Comparison of ENCODE assay signal across 1 cellular context in the genomic region with DNA sequence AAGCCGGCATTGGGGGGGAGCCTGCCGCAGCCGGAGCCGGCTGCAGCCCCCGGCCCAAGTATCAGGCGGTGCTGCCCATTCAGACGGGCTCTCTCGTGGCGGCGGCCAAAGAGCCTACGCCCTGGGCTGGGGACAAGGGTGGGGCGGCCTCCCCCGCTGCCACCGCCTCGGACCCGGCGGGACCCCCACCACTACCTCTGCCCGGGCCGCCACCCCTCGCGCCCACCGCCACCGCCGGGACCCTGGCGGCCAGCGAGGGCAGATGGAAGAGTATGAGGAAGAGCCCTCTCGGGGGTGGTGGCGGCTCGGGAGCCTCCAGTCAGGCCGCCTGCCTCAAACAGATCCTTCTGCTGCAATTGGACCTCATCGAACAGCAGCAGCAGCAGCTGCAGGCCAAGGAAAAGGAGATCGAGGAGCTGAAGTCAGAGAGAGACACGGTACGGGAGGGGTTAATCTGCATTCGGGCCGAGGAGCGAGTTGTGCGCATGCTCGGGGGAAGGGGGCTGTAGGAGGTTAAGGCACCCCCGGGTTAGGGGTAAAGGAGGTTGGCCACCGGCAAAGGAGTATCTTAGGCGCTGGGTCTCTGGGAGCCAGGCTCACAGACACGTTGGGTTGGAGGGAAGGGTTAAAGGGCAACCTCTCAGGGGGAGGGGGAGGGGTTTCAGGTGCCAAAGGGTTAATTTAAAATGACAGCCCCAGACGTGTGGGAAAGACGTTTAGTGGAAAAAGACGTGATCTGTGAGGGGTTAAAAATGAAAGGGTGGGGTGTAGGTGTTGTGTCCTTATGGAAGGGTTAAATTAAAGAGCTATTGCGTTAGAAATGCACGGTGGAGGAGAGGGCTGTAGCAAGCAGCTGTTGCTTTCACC.
TF ChIP-seq lines count a peak whose summit lies in the region.

No MANE protein-coding gene starts in this region.

TF ChIP-seq in HEK293, 187 proteins besides CTCF, POLR2A, EP300 and RAD21 (continued from another document and continues in another):
- no peak for TF ChIP-seq ZSCAN18 (tag by site-specific recombination; IDR thresholded peaks at IDR 0.05)
- TF ChIP-seq IKZF3 (tag by site-specific recombination; IDR thresholded peaks at IDR 0.05) = no peak
- no peak for TF ChIP-seq ZNF510 (tag by site-specific recombination; IDR thresholded peaks at IDR 0.05; ENCODE audit: insufficient replicate concordance)
- TF ChIP-seq ATF2 (tag by site-specific recombination; IDR thresholded peaks at IDR 0.05; ENCODE audit: low read depth) = no peak
- TF ChIP-seq ZNF335 (tag by site-specific recombination; conservative IDR thresholded peaks at IDR 0.05) = peak; percentile 38; the same call in 1 of the 2 replicates
- no peak for TF ChIP-seq ZNF138 (tag by site-specific recombination; IDR thresholded peaks at IDR 0.05; ENCODE audit: borderline replicate concordance)
- no peak for TF ChIP-seq ZNF214 (tag by site-specific recombination; IDR thresholded peaks at IDR 0.05; ENCODE audit: borderline replicate concordance)
- no peak for TF ChIP-seq ZNF792 (tag by site-specific recombination; IDR thresholded peaks at IDR 0.05)
- TF ChIP-seq, protein P1, sequence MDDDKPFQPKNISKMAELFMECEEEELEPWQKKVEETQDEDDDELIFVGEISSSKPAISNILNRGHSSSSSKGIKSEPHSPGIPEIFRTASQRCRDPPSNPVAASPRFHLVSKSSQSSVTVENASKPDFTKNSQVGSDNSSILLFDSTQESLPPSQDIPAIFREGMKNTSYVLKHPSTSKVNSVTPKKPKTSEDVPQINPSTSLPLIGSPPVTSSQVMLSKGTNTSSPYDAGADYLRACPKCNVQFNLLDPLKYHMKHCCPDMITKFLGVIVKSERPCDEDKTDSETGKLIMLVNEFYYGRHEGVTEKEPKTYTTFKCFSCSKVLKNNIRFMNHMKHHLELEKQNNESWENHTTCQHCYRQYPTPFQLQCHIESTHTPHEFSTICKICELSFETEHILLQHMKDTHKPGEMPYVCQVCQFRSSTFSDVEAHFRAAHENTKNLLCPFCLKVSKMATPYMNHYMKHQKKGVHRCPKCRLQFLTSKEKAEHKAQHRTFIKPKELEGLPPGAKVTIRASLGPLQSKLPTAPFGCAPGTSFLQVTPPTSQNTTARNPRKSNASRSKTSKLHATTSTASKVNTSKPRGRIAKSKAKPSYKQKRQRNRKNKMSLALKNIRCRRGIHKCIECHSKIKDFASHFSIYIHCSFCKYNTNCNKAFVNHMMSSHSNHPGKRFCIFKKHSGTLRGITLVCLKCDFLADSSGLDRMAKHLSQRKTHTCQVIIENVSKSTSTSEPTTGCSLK (tag by site-specific recombination; IDR thresholded peaks at IDR 0.05) = no peak
- no peak; the same call in 1 of the 2 replicates for TF ChIP-seq YY1 (tag by site-specific recombination; IDR thresholded peaks at IDR 0.05)
- no peak; the same call in 1 of the 2 replicates for TF ChIP-seq ZNF366 (tag by site-specific recombination; conservative IDR thresholded peaks at IDR 0.05)
- TF ChIP-seq ZNF155 (tag by site-specific recombination; IDR thresholded peaks at IDR 0.05) = no peak
- TF ChIP-seq ZNF292 (tag by site-specific recombination; IDR thresholded peaks at IDR 0.05; ENCODE audit: borderline replicate concordance, low read depth) = no peak
- no peak for TF ChIP-seq ZNF280D (tag by site-specific recombination; IDR thresholded peaks at IDR 0.05)
- TF ChIP-seq ZNF747 (tag by site-specific recombination; IDR thresholded peaks at IDR 0.05) = no peak
- TF ChIP-seq, protein P2, sequence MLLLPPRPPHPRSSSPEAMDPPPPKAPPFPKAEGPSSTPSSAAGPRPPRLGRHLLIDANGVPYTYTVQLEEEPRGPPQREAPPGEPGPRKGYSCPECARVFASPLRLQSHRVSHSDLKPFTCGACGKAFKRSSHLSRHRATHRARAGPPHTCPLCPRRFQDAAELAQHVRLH (tag by site-specific recombination; IDR thresholded peaks at IDR 0.05) = peak; percentile 58; the same call in 1 of the 2 replicates
- TF ChIP-seq ZNF274 (IDR thresholded peaks at IDR 0.05; ENCODE audit: low read length) = no peak
- no peak for TF ChIP-seq ZNF274 (tag by site-specific recombination; IDR thresholded peaks at IDR 0.05; ENCODE audit: borderline replicate concordance)
- 0 out of 2 replicates have a peak, but pooled peaks have one; percentile 69 for TF ChIP-seq ZNF843 (tag by site-specific recombination; IDR thresholded peaks at IDR 0.05)
- TF ChIP-seq ZNF311 (tag by site-specific recombination; IDR thresholded peaks at IDR 0.05; ENCODE audit: borderline replicate concordance) = no peak
- TF ChIP-seq, protein P3, sequence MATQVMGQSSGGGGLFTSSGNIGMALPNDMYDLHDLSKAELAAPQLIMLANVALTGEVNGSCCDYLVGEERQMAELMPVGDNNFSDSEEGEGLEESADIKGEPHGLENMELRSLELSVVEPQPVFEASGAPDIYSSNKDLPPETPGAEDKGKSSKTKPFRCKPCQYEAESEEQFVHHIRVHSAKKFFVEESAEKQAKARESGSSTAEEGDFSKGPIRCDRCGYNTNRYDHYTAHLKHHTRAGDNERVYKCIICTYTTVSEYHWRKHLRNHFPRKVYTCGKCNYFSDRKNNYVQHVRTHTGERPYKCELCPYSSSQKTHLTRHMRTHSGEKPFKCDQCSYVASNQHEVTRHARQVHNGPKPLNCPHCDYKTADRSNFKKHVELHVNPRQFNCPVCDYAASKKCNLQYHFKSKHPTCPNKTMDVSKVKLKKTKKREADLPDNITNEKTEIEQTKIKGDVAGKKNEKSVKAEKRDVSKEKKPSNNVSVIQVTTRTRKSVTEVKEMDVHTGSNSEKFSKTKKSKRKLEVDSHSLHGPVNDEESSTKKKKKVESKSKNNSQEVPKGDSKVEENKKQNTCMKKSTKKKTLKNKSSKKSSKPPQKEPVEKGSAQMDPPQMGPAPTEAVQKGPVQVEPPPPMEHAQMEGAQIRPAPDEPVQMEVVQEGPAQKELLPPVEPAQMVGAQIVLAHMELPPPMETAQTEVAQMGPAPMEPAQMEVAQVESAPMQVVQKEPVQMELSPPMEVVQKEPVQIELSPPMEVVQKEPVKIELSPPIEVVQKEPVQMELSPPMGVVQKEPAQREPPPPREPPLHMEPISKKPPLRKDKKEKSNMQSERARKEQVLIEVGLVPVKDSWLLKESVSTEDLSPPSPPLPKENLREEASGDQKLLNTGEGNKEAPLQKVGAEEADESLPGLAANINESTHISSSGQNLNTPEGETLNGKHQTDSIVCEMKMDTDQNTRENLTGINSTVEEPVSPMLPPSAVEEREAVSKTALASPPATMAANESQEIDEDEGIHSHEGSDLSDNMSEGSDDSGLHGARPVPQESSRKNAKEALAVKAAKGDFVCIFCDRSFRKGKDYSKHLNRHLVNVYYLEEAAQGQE (tag by site-specific recombination; IDR thresholded peaks at IDR 0.05) = no peak
- TF ChIP-seq ZNF473 (tag by site-specific recombination; IDR thresholded peaks at IDR 0.05) = no peak
- no peak for TF ChIP-seq ZBTB11 (tag by site-specific recombination; conservative IDR thresholded peaks at IDR 0.05; ENCODE audit: low read depth)
- no peak for TF ChIP-seq MEIS1 (CRISPR knock-in tag; IDR thresholded peaks at IDR 0.05; ENCODE audit: borderline replicate concordance)
- peak; percentile 20; the same call in 1 of the 2 replicates for TF ChIP-seq ZNF423 (tag by site-specific recombination; IDR thresholded peaks at IDR 0.05)
- TF ChIP-seq, protein P4, sequence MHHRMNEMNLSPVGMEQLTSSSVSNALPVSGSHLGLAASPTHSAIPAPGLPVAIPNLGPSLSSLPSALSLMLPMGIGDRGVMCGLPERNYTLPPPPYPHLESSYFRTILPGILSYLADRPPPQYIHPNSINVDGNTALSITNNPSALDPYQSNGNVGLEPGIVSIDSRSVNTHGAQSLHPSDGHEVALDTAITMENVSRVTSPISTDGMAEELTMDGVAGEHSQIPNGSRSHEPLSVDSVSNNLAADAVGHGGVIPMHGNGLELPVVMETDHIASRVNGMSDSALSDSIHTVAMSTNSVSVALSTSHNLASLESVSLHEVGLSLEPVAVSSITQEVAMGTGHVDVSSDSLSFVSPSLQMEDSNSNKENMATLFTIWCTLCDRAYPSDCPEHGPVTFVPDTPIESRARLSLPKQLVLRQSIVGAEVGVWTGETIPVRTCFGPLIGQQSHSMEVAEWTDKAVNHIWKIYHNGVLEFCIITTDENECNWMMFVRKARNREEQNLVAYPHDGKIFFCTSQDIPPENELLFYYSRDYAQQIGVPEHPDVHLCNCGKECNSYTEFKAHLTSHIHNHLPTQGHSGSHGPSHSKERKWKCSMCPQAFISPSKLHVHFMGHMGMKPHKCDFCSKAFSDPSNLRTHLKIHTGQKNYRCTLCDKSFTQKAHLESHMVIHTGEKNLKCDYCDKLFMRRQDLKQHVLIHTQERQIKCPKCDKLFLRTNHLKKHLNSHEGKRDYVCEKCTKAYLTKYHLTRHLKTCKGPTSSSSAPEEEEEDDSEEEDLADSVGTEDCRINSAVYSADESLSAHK (tag by site-specific recombination; IDR thresholded peaks at IDR 0.05) = peak; percentile 58; the same call in 1 of the 2 replicates
- peak; percentile 36; the same call in 1 of the 2 replicates for TF ChIP-seq MYNN (tag by site-specific recombination; IDR thresholded peaks at IDR 0.05; ENCODE audit: borderline replicate concordance)
- TF ChIP-seq, protein P5, sequence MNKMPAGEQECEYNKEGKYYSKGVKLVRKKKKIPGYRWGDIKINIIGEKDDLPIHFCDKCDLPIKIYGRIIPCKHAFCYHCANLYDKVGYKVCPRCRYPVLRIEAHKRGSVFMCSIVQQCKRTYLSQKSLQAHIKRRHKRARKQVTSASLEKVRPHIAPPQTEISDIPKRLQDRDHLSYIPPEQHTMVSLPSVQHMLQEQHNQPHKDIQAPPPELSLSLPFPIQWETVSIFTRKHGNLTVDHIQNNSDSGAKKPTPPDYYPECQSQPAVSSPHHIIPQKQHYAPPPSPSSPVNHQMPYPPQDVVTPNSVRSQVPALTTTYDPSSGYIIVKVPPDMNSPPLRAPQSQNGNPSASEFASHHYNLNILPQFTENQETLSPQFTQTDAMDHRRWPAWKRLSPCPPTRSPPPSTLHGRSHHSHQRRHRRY (tag by site-specific recombination; IDR thresholded peaks at IDR 0.05) = 0 out of 2 replicates have a peak, but pooled peaks have one; percentile 62
